In genomic region chrX:135435933-135436332, GRCh38 we compare ENCODE assay signal across 37 cellular contexts. TPM values are rescaled to one million over a fixed set of nuclear protein-coding genes. Genes with fewer than 3 reads are reported as not detected.
DNase-seq lines count a peak whose midpoint lies in the region; ATAC-seq, FAIRE-seq and TF ChIP-seq lines count a peak whose summit lies in the region.
"Had no signal": no experiment of that assay in that cellular context is flagged by ENCODE, and none has a peak within 500 bp of the region (broad histone marks: within the 10 kb centered on the region; RNA-seq: fewer than 3 reads in every experiment).

No MANE protein-coding gene starts in this region.

- H3K36me3 Mint-ChIP-seq in activated CD4-positive, alpha-beta T cell treated with anti-CD3 and anti-CD28 coated beads, Interleukin-2, amount 10 ng/mL, durations not matched to agents 24 days and 14 days (ENCODE audit: low read depth) = no peaks in the 10 kb centered on the region
- H3K36me3 Mint-ChIP-seq in chondrocyte (ENCODE audit: low read depth) = no peaks in the 10 kb centered on the region
- H3K36me3 Mint-ChIP-seq: CD14-positive monocyte; CD4-positive, alpha-beta memory T cell; CD4-positive, CD25-positive, alpha-beta regulatory T cell; CD8-positive, alpha-beta memory T cell; CD8-positive, alpha-beta T cell had no signal

- H2AK5ac ChIP-seq in H1 (ENCODE audit: low read depth, low read length) (no peak overlapping the region), neuronal stem cell (ENCODE audit: low read depth, low read length) (no peak overlapping the region)

- H3K9me3 ChIP-seq in H1 (ENCODE audit: insufficient read depth in 2 of 2, low read depth in 1 of 2, low read length in 1 of 2) (peaks cover 0 to 12% of the 10 kb centered on the region in 2 experiments; a peak in 1 of 4 replicates), neuronal stem cell (replicated peaks in 1 of 2; ENCODE audit: control insufficient read depth in 2 of 2, insufficient read depth in 1 of 2, low read depth in 1 of 2, low read length in 2 of 2) (no peaks in the 10 kb centered on the region), PC-9 (ENCODE audit: insufficient read depth, low read depth) (no peaks in the 10 kb centered on the region)
- H3K9me3 ChIP-seq: A549, BE2C, Caco-2 had no signal

- intact Hi-C loops in activated CD4-positive, alpha-beta T cell treated with anti-CD3 and anti-CD28 coated beads, Interleukin-2, amount 10 ng/mL, durations not matched to agents 24 days and 14 days (cut with micrococcal nuclease) = no loop called here
- intact Hi-C loops in PC-9 (cut with micrococcal nuclease; ENCODE audit: unreplicated experiment) = no loop called here

- TF ChIP-seq CTCF in chondrocyte (IDR thresholded peaks at IDR 0.05) = no peak
- TF ChIP-seq CTCF in H1 (IDR thresholded peaks at IDR 0.05; ENCODE audit: control extremely low read depth in 1 of 3, insufficient read depth in 1 of 3, low read depth in 1 of 3, low read length in 3 of 3) = no peak
- no peak for TF ChIP-seq CTCF in PC-9 (conservative IDR thresholded peaks at IDR 0.05)

- peak overlapping the region; percentile 79; the same call in 1 of the 2 replicates for H4K8ac ChIP-seq in H1 (ENCODE audit: extremely low read depth, insufficient read depth, low read length)
- H4K8ac ChIP-seq in neuronal stem cell (ENCODE audit: low read depth, low read length) = peak overlapping the region; percentile 65

- H4K5ac ChIP-seq in H1 (ENCODE audit: insufficient read length, low read depth, low read length) = no peak overlapping the region

- 91% methylated on average over 16 of the region's 23 CpGs; no CpG with 5 or more reads in 1 of the 2 experiments for WGBS in H1 (ENCODE audit: extremely low coverage in 1 of 2, insufficient coverage in 1 of 2, insufficient read length in 1 of 2, insufficient replicate concordance in 2 of 2, low coverage in 1 of 2, low lambda C conversion rate in 2 of 2, missing lambda C conversion rate in 1 of 2), 2 experiments
- no CpG with 5 or more reads among the region's 23 CpGs for WGBS in neuronal stem cell (ENCODE audit: extremely low coverage in 2 of 2, insufficient read length in 2 of 2, insufficient replicate concordance in 1 of 2), 2 donors

- H2BK20ac ChIP-seq in H1 (ENCODE audit: low read length) = no peak overlapping the region

- no peak for FAIRE-seq in H1 (lab: Jason Lieb, UNC)
- FAIRE-seq: A204.1, A549, D721Med had no signal

- no peaks in the 10 kb centered on the region for H3K27me3 ChIP-seq in H1 (replicated peaks in 1 of 4; ENCODE audit: control insufficient read depth in 3 of 4, extremely low read depth in 1 of 4, insufficient read depth in 3 of 4, low read length in 3 of 4)
- H3K27me3 ChIP-seq in neuronal stem cell (ENCODE audit: control insufficient read depth in 3 of 3, insufficient read depth in 3 of 3, low read depth in 1 of 3, low read length in 3 of 3) = peaks cover 0 to 3% (median 0%) of the 10 kb centered on the region in 3 experiments
- peaks cover 76% of the 10 kb centered on the region for H3K27me3 ChIP-seq in PC-9 (ENCODE audit: insufficient read depth, low read depth)
- H3K27me3 ChIP-seq: BE2C had no signal

- BruUV-seq in PC-9 (replicated peaks; lab: Mats Ljungman, UMichigan) = no TSS peak

- POLR2A ChIA-PET in H1 (lab: Charles Lee; ENCODE audit: partially characterized antibody) = no interaction called here
- POLR2A ChIA-PET in PC-9 (lab: Charles Lee; ENCODE audit: unreplicated experiment) = no interaction called here

- H3K27ac Mint-ChIP-seq in activated CD4-positive, alpha-beta T cell treated with anti-CD3 and anti-CD28 coated beads, Interleukin-2, amount 10 ng/mL, durations not matched to agents 24 days and 14 days = no peak overlapping the region
- no peak overlapping the region for H3K27ac Mint-ChIP-seq in chondrocyte (ENCODE audit: unreplicated experiment)
- H3K27ac Mint-ChIP-seq: B cell; CD4-positive, alpha-beta memory T cell; CD4-positive, alpha-beta T cell; CD4-positive, CD25-positive, alpha-beta regulatory T cell; CD8-positive, alpha-beta T cell had no signal

- H3K79me2 ChIP-seq in H1 (ENCODE audit: control insufficient read depth in 1 of 2, insufficient read depth in 2 of 2, low read length in 2 of 2) = no peaks in the 10 kb centered on the region
- no peaks in the 10 kb centered on the region for H3K79me2 ChIP-seq in PC-9 (ENCODE audit: low read depth)

- H4K91ac ChIP-seq in H1 (replicated peaks; ENCODE audit: insufficient read length, low read length) (no peak overlapping the region), neuronal stem cell (ENCODE audit: low read depth, low read length, poor library complexity) (no peak overlapping the region)

- no peak overlapping the region for H2AFZ ChIP-seq in H1 (ENCODE audit: low read length)
- no peak overlapping the region for H2AFZ ChIP-seq in neuronal stem cell (ENCODE audit: low read length)
- H2AFZ ChIP-seq in PC-9 = no peak overlapping the region

- peaks cover 10% of the 10 kb centered on the region for H3K4me1 Mint-ChIP-seq in activated CD4-positive, alpha-beta T cell treated with anti-CD3 and anti-CD28 coated beads, Interleukin-2, amount 10 ng/mL, durations not matched to agents 24 days and 14 days
- no peaks in the 10 kb centered on the region for H3K4me1 Mint-ChIP-seq in chondrocyte (ENCODE audit: low read depth)
- H3K4me1 Mint-ChIP-seq: B cell; CD14-positive monocyte; CD4-positive, alpha-beta memory T cell; CD8-positive, alpha-beta memory T cell had no signal

- H3K4me2 ChIP-seq in H1 (ENCODE audit: insufficient read depth in 1 of 2, low read depth in 2 of 2, low read length in 2 of 2) (no peak overlapping the region), neuronal stem cell (ENCODE audit: insufficient read depth, low read length, poor library complexity, severe bottlenecking) (no peak overlapping the region), PC-9 (no peak overlapping the region)
- H3K4me2 ChIP-seq: A549; BLaER1; BLaER1 treated with 17β-estradiol and CSF1 and Interleukin-3, amounts not matched to agents 10 nM and 100 nM had no signal

- no peak overlapping the region for H2BK12ac ChIP-seq in H1 (ENCODE audit: low read depth, low read length)
- H2BK12ac ChIP-seq in neuronal stem cell (ENCODE audit: low read length) = no peak overlapping the region

- no peaks in the 10 kb centered on the region for H4K20me1 ChIP-seq in H1 (replicated peaks in 1 of 2; ENCODE audit: control insufficient read depth in 1 of 2, insufficient read depth in 2 of 2, low read length in 2 of 2)
- no peaks in the 10 kb centered on the region; the same call in 1 of the 2 replicates for H4K20me1 ChIP-seq in PC-9 (ENCODE audit: insufficient read depth)
- H4K20me1 ChIP-seq: BLaER1; BLaER1 treated with 17β-estradiol and CSF1 and Interleukin-3, amounts not matched to agents 10 nM and 100 nM had no signal

- H3K9ac ChIP-seq in H1 (replicated peaks in 1 of 4; ENCODE audit: extremely low read depth in 1 of 4, low read depth in 3 of 4, low read length in 3 of 4) (no peak overlapping the region), neuronal stem cell (ENCODE audit: low read depth, low read length, poor library complexity) (no peak overlapping the region)
- H3K9ac ChIP-seq: BLaER1; BLaER1 treated with 17β-estradiol and CSF1 and Interleukin-3, amounts not matched to agents 10 nM and 100 nM had no signal

- H3K18ac ChIP-seq in H1 (ENCODE audit: extremely low read depth, low read length) (no peak overlapping the region), neuronal stem cell (ENCODE audit: low read length) (no peak overlapping the region)

- no peak for TF ChIP-seq EP300 in H1 (IDR thresholded peaks at IDR 0.05; ENCODE audit: borderline replicate concordance in 1 of 2, low read depth in 2 of 2, low read length in 2 of 2)

- no peak overlapping the region for H3K56ac ChIP-seq in H1 (replicated peaks; ENCODE audit: insufficient read length, low read depth, low read length)

- H2BK5ac ChIP-seq in H1 (ENCODE audit: low read depth, low read length) (no peak overlapping the region), neuronal stem cell (ENCODE audit: low read length) (no peak overlapping the region)

- H3K4me1 ChIP-seq in H1 (replicated peaks in 1 of 4; ENCODE audit: control insufficient read depth in 3 of 4, insufficient read depth in 4 of 4, low read length in 3 of 4) (no peaks in the 10 kb centered on the region; a peak in 2 of 7 replicates), neuronal stem cell (ENCODE audit: control insufficient read depth in 2 of 2, insufficient read depth in 1 of 2, low read depth in 1 of 2, low read length in 2 of 2) (no peaks in the 10 kb centered on the region), PC-9 (replicated peaks; ENCODE audit: insufficient read depth) (no peaks in the 10 kb centered on the region)
- H3K4me1 ChIP-seq: A549; BE2C; BLaER1; BLaER1 treated with 17β-estradiol and CSF1 and Interleukin-3, amounts not matched to agents 10 nM and 100 nM; Caco-2 had no signal

- H3K9me2 ChIP-seq in PC-9 (ENCODE audit: insufficient read depth) = no peaks in the 10 kb centered on the region

- no peak overlapping the region for H3K4me3 Mint-ChIP-seq in activated CD4-positive, alpha-beta T cell treated with anti-CD3 and anti-CD28 coated beads, Interleukin-2, amount 10 ng/mL, durations not matched to agents 24 days and 14 days
- H3K4me3 Mint-ChIP-seq in chondrocyte (ENCODE audit: unreplicated experiment) = no peak overlapping the region
- H3K4me3 Mint-ChIP-seq: B cell; CD14-positive monocyte; CD4-positive, alpha-beta memory T cell; CD4-positive, alpha-beta T cell; CD4-positive, CD25-positive, alpha-beta regulatory T cell; CD8-positive, alpha-beta memory T cell; CD8-positive, alpha-beta T cell had no signal

- H3K79me1 ChIP-seq in H1 (ENCODE audit: low read depth, low read length) = no peaks in the 10 kb centered on the region
- no peaks in the 10 kb centered on the region for H3K79me1 ChIP-seq in neuronal stem cell (ENCODE audit: low read depth, low read length)

- H3K4me3 ChIP-seq in H1 (ENCODE audit: extremely low read depth in 1 of 4, insufficient read depth in 2 of 4, low read depth in 3 of 4, low read length in 4 of 4) (no peak overlapping the region), neuronal stem cell (ENCODE audit: low read length in 2 of 2) (no peak overlapping the region), PC-9 (no peak overlapping the region)
- H3K4me3 ChIP-seq: A549; BLaER1; BLaER1 treated with 17β-estradiol and CSF1 and Interleukin-3, amounts not matched to agents 10 nM and 100 nM had no signal

- H3K4ac ChIP-seq in H1 (replicated peaks; ENCODE audit: insufficient read length, low read depth, low read length) = no peak overlapping the region
- no peak overlapping the region for H3K4ac ChIP-seq in neuronal stem cell (ENCODE audit: low read length)

- H3K23ac ChIP-seq in H1 (ENCODE audit: insufficient read length) = no peak overlapping the region
- H3K23ac ChIP-seq in neuronal stem cell (ENCODE audit: low read depth, low read length, poor library complexity) = no peak overlapping the region

- H2BK15ac ChIP-seq in H1 (ENCODE audit: low read length) = no peak overlapping the region
- no peak overlapping the region for H2BK15ac ChIP-seq in neuronal stem cell (ENCODE audit: low read length)

- no peaks in the 10 kb centered on the region for H3K23me2 ChIP-seq in H1 (ENCODE audit: low read depth, low read length)

- CTCF ChIA-PET in H1 (lab: Charles Lee; ENCODE audit: partially characterized antibody) = interaction anchor here (0.7 to 3.5 kb wide), 5 partner anchors 11 to 230 kb away, joined by 3 to 11 read pairs (median 4); no protein-coding TSS in a partner anchor
- CTCF ChIA-PET in PC-9 (lab: Charles Lee) = no interaction called here

- no peaks in the 10 kb centered on the region for H3K36me3 ChIP-seq in H1 (ENCODE audit: control insufficient read depth in 2 of 4, insufficient read depth in 4 of 4, low read length in 3 of 4)
- no peaks in the 10 kb centered on the region for H3K36me3 ChIP-seq in neuronal stem cell (replicated peaks in 1 of 2; ENCODE audit: control insufficient read depth in 2 of 2, insufficient read depth in 2 of 2, low read length in 2 of 2)
- no peaks in the 10 kb centered on the region for H3K36me3 ChIP-seq in PC-9 (ENCODE audit: low read depth)
- H3K36me3 ChIP-seq: BE2C; BLaER1; BLaER1 treated with 17β-estradiol and CSF1 and Interleukin-3, amounts not matched to agents 10 nM and 100 nM had no signal

- ATAC-seq in HG02885 (IDR thresholded peaks at IDR 0.05; ENCODE audit: poor library complexity, unreplicated experiment) (no peak), GM18867 (IDR thresholded peaks at IDR 0.05; ENCODE audit: unreplicated experiment) (no peak)
- ATAC-seq: A549; CD8-positive, alpha-beta T cell had no signal

- TF ChIP-seq RAD21 in H1 (IDR thresholded peaks at IDR 0.05 in 1 of 2, conservative IDR thresholded peaks at IDR 0.05 in 1 of 2; ENCODE audit: low read depth in 2 of 2, low read length in 2 of 2) = no peak

- H3K14ac ChIP-seq in H1 (ENCODE audit: insufficient read length) = no peak overlapping the region
- no peak overlapping the region for H3K14ac ChIP-seq in neuronal stem cell (ENCODE audit: low read length)

- H3K27me3 Mint-ChIP-seq in activated CD4-positive, alpha-beta T cell treated with anti-CD3 and anti-CD28 coated beads, Interleukin-2, amount 10 ng/mL, durations not matched to agents 24 days and 14 days = peaks cover 2% of the 10 kb centered on the region
- H3K27me3 Mint-ChIP-seq in chondrocyte (ENCODE audit: low read depth) = peaks cover 2% of the 10 kb centered on the region
- H3K27me3 Mint-ChIP-seq: B cell; CD4-positive, alpha-beta memory T cell; CD4-positive, alpha-beta T cell had no signal

- H3K9me3 Mint-ChIP-seq in activated CD4-positive, alpha-beta T cell treated with anti-CD3 and anti-CD28 coated beads, Interleukin-2, amount 10 ng/mL, durations not matched to agents 24 days and 14 days = no peaks in the 10 kb centered on the region
- H3K9me3 Mint-ChIP-seq in chondrocyte (ENCODE audit: low read depth) = peaks cover 13% of the 10 kb centered on the region

- peak; percentile 20 for DNase-seq in activated CD4-positive, alpha-beta T cell treated with anti-CD3 and anti-CD28 coated beads, Interleukin-2, amount 10 ng/mL, durations not matched to agents 24 days and 14 days
- no peak for DNase-seq in activated CD4-positive, alpha-beta T cell treated with anti-CD3 and anti-CD28 coated beads, Interleukin-2, amount 50 U/mL, for 1 hour
- DNase-seq in chondrocyte (ENCODE audit: low spot score) (peak; percentile 77), H1 (ENCODE audit: low read depth in 1 of 2, low spot score in 2 of 2) (no peak), neuronal stem cell (ENCODE audit: low spot score) (no peak), PC-9 (no peak)
- DNase-seq: 8988T; ACHN; AML-193; BE2C; C1 segment of cervical spinal cord; Caco-2; Calu3; CD4-positive, alpha-beta memory T cell; CD4-positive, alpha-beta T cell; CD4-positive, CD25-positive, alpha-beta regulatory T cell; CD8-positive, alpha-beta memory T cell; CD8-positive, alpha-beta T cell; COR-L47; DMS 273 treated with DMSO at 0.1 percent for 48 hours; DMS153; DMS53; DMS79; DMS79 treated with DMSO at 0.1 percent for 48 hours; DND-41; EL had no signal

- TF ChIP-seq POLR2A in H1 (IDR thresholded peaks at IDR 0.05; ENCODE audit: control extremely low read depth in 1 of 2, low read depth in 2 of 2, low read length in 2 of 2) = no peak

- H3F3A ChIP-seq in PC-9 (ENCODE audit: insufficient read depth, low read depth) = no peaks in the 10 kb centered on the region

- H2BK120ac ChIP-seq in H1 (replicated peaks; ENCODE audit: low read depth, low read length) (no peak overlapping the region), neuronal stem cell (ENCODE audit: low read depth, low read length) (no peak overlapping the region)

- H3K27ac ChIP-seq in H1 (ENCODE audit: low read depth, low read length) = no peak overlapping the region
- no peak overlapping the region for H3K27ac ChIP-seq in neuronal stem cell (replicated peaks; ENCODE audit: low read length)
- H3K27ac ChIP-seq in PC-9 = no peak overlapping the region
- H3K27ac ChIP-seq: 22Rv1; A549; BLaER1; BLaER1 treated with 17β-estradiol and CSF1 and Interleukin-3, amounts not matched to agents 10 nM and 100 nM; C4-2B had no signal

RNA-seq across cellular contexts. Expression of gene SMIM10L2A, which starts 14.2 kb away (rescaled TPM):
- total RNA-seq in activated CD4-positive, alpha-beta T cell treated with anti-CD3 and anti-CD28 coated beads, Interleukin-2, amount 10 ng/mL, durations not matched to agents 24 days and 14 days = 1.2 and 1.3 TPM in 2 replicates
- total RNA-seq in chondrocyte (0.27 to 0.62 TPM (median 0.40 TPM) in 3 replicates), PC-9 (2021) (not detected in 2 replicates)
- 5.0 TPM in 2 replicates for total RNA-seq in H1 (2021; fragmentation: NEBNext Ultra II Directional; extraction: Animal tissue kit (Norgen Biotek cat#: 25700))
- 7.5 and 10.7 TPM in 2 replicates for polyA plus RNA-seq in H1 (2011; rRNA removed)
- polyA plus RNA-seq in H1 (2011; cell fraction: cytosol; rRNA removed) = 10.1 TPM
- polyA plus RNA-seq in H1 (2011; cell fraction: nucleus; rRNA removed) = 24.5 TPM
- 5.3 to 9.3 TPM (median 7.0 TPM) in 4 replicates for polyA plus RNA-seq in H1 (2012, experiment 1 of 2)
- 4.5 TPM for polyA plus RNA-seq in H1 (2012, experiment 2 of 2)
- polyA plus RNA-seq in H1 (2013, experiment 1 of 2) = 2.0 TPM
- polyA plus RNA-seq in H1 (2013, experiment 2 of 2) = 1.5 TPM
- polyA minus RNA-seq in H1 (2011; rRNA and poly(A)+ RNA removed) = 5.7 and 8.3 TPM in 2 replicates
- 5.4 TPM for polyA minus RNA-seq in H1 (2011; cell fraction: cytosol; rRNA and poly(A)+ RNA removed)
- 11.0 TPM for polyA minus RNA-seq in H1 (2011; cell fraction: nucleus; rRNA and poly(A)+ RNA removed)
- 6.2 TPM for polyA plus RNA-seq in neuronal stem cell (2013, experiment 1 of 2)
- polyA plus RNA-seq in neuronal stem cell (2013, experiment 2 of 2) = 6.0 TPM
- polyA plus RNA-seq: CD14-positive monocyte had no signal

Comparison
In these comparisons a context has a peak if more than half of its experiments do, and no peak if none do; other contexts are left out.
1. DNase-seq: peak in activated CD4-positive, alpha-beta T cell treated with anti-CD3 and anti-CD28 coated beads, Interleukin-2, amount 10 ng/mL, durations not matched to agents 24 days and 14 days (single experiment) and chondrocyte (single experiment); none in activated CD4-positive, alpha-beta T cell treated with anti-CD3 and anti-CD28 coated beads, Interleukin-2, amount 50 U/mL, for 1 hour (single experiment), H1 (0 of 2), neuronal stem cell (single experiment) and PC-9 (0 of 2).